1 cellular context compared by ENCODE assay signal in genomic region chr2:185687001-185687400, GRCh38. TPM values are rescaled to one million over a fixed set of nuclear protein-coding genes. Genes with fewer than 3 reads are reported as not detected.
"Had no signal": no experiment of that assay in that cellular context is flagged by ENCODE, and none has a peak within 500 bp of the region (broad histone marks: within the 10 kb centered on the region; RNA-seq: fewer than 3 reads in every experiment).

No MANE protein-coding gene starts in this region.

RNA-seq across cellular contexts. Expression of gene FSIP2, which starts 51.6 kb away (rescaled TPM):
- total RNA-seq: activated CD8-positive, alpha-beta memory T cell treated with anti-CD3 and anti-CD28 coated beads for 36 hours had no signal
